13 cellular contexts compared by ENCODE assay signal in the genomic region with DNA sequence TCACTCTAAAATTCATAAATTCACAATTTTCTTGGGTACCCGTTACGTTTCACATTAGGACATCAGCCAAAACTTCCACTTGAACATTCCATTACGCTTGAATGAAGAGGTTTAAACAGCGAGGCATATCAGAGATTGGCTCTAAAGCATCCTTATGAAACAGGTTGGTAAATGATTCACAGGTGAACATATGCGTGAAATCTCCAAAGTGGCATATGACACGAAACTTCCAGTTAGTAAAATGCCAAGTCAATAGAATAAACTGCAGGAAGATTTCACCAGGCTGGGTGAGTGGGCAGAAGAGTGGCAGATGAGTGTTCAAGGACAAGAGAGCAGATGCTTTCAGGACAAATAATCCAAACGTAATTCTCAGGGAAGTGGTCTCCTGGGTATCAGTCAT. TPM values are rescaled to one million over a fixed set of nuclear protein-coding genes. Genes with fewer than 3 reads are reported as not detected.
DNase-seq lines count a peak whose midpoint lies in the region; ATAC-seq, FAIRE-seq and TF ChIP-seq lines count a peak whose summit lies in the region.
"Had no signal": no experiment of that assay in that cellular context is flagged by ENCODE, and none has a peak within 500 bp of the region (broad histone marks: within the 10 kb centered on the region; RNA-seq: fewer than 3 reads in every experiment).

No MANE protein-coding gene starts in this region.

- H3K4me3 Mint-ChIP-seq in stimulated activated naive CD8-positive, alpha-beta T cell treated with anti-CD3 and anti-CD28 coated beads, Interleukin-15, amount 100 ng/mL, for 72 hours = no peak overlapping the region
- no peak overlapping the region for H3K4me3 Mint-ChIP-seq in osteocyte (ENCODE audit: unreplicated experiment)
- H3K4me3 Mint-ChIP-seq: stimulated activated naive CD8-positive, alpha-beta T cell treated with anti-CD3 and anti-CD28 coated beads, Interleukin-15, Interleukin-2, amounts not matched to agents 100 ng/mL and 50 ng/mL, for 24 hours; T-helper 1 cell treated with Interleukin-12 subunit alpha and Interleukin-12 subunit beta and Interleukin-4 antibody, amounts not matched to agents 30 μg/mL and 1 μg/mL, for 36 hours had no signal

- dilution Hi-C loops in keratinocyte (cut with MboI; ENCODE audit: extremely low pct_ligation_motif_present, low sequenced_read_pairs) = no loop called here

- no peaks in the 10 kb centered on the region for H3K9me1 ChIP-seq in keratinocyte (ENCODE audit: control insufficient read depth, extremely low read depth, insufficient read depth, low read length)

- H2AFZ ChIP-seq in keratinocyte (ENCODE audit: control insufficient read depth, low read length) = no peak overlapping the region

- no peak for FAIRE-seq in keratinocyte (lab: Jason Lieb, UNC)

- H3K4me3 ChIP-seq in keratinocyte (ENCODE audit: control insufficient read depth in 2 of 3, extremely low read depth in 1 of 3, insufficient read depth in 2 of 3, low read depth in 1 of 3, low read length in 3 of 3) = no peak overlapping the region
- no peak overlapping the region for H3K4me3 ChIP-seq in gastroesophageal sphincter
- H3K4me3 ChIP-seq: prostate gland had no signal

- TF ChIP-seq CTCF in keratinocyte (optimal IDR thresholded peaks at IDR 0.05 in 1 of 3, IDR thresholded peaks at IDR 0.05 in 1 of 3, conservative IDR thresholded peaks at IDR 0.05 in 1 of 3; ENCODE audit: extremely low read depth in 1 of 3, insufficient read depth in 2 of 3, low read length in 3 of 3) = no peak
- no peak for TF ChIP-seq CTCF in gastroesophageal sphincter (IDR thresholded peaks at IDR 0.05)
- TF ChIP-seq CTCF in osteocyte (IDR thresholded peaks at IDR 0.05) = no peak

- H3K27me3 ChIP-seq in keratinocyte (ENCODE audit: control insufficient read depth, extremely low read depth, insufficient read depth, low read length) (no peaks in the 10 kb centered on the region), gastroesophageal sphincter (no peaks in the 10 kb centered on the region)

- 86 to 90% methylated on average over 7 of the region's 7 CpGs for WGBS in gastroesophageal sphincter (ENCODE audit: low coverage in 1 of 2), 2 donors

- TF ChIP-seq POLR2A in gastroesophageal sphincter (IDR thresholded peaks at IDR 0.05) = no peak

- TF ChIP-seq EP300 in gastroesophageal sphincter (IDR thresholded peaks at IDR 0.05) = no peak

- H3K9ac ChIP-seq in keratinocyte (ENCODE audit: control insufficient read depth, extremely low read depth, insufficient read depth, low read length) = no peak overlapping the region

- H4K20me1 ChIP-seq in keratinocyte (ENCODE audit: control insufficient read depth, extremely low read depth, insufficient read depth, low read length) = no peaks in the 10 kb centered on the region

- ATAC-seq in stimulated activated naive CD8-positive, alpha-beta T cell treated with anti-CD3 and anti-CD28 coated beads, Interleukin-15, Interleukin-2, amounts not matched to agents 100 U/mL and 50 U/mL, for 24 hours = no peak
- ATAC-seq in stimulated activated naive CD8-positive, alpha-beta T cell treated with anti-CD3 and anti-CD28 coated beads, Interleukin-15, amount 100 ng/mL, for 72 hours = no peak
- ATAC-seq in gastroesophageal sphincter (no peak), GM21528 (IDR thresholded peaks at IDR 0.05; ENCODE audit: low FRiP score, unreplicated experiment) (no peak), GM18517 (IDR thresholded peaks at IDR 0.05; ENCODE audit: unreplicated experiment) (no peak)
- ATAC-seq: Panc1 had no signal

- no peaks in the 10 kb centered on the region for H3K9me3 ChIP-seq in keratinocyte (ENCODE audit: control insufficient read depth, low read depth, low read length)
- H3K9me3 ChIP-seq in gastroesophageal sphincter = no peaks in the 10 kb centered on the region
- H3K9me3 ChIP-seq: prostate gland had no signal

- no peaks in the 10 kb centered on the region for H3K36me3 ChIP-seq in keratinocyte (ENCODE audit: control insufficient read depth in 2 of 2, extremely low read depth in 1 of 2, insufficient read depth in 2 of 2, low read length in 2 of 2)
- no peaks in the 10 kb centered on the region for H3K36me3 ChIP-seq in gastroesophageal sphincter
- H3K36me3 ChIP-seq: prostate gland had no signal

- no peaks in the 10 kb centered on the region for H3K9me3 Mint-ChIP-seq in stimulated activated naive CD8-positive, alpha-beta T cell treated with anti-CD3 and anti-CD28 coated beads, Interleukin-15, amount 100 ng/mL, for 72 hours
- H3K9me3 Mint-ChIP-seq in osteocyte (ENCODE audit: unreplicated experiment) = peaks cover 3% of the 10 kb centered on the region
- H3K9me3 Mint-ChIP-seq: stimulated activated naive CD8-positive, alpha-beta T cell treated with anti-CD3 and anti-CD28 coated beads, Interleukin-15, Interleukin-2, amounts not matched to agents 100 ng/mL and 50 ng/mL, for 24 hours; T-helper 1 cell treated with Interleukin-12 subunit alpha and Interleukin-12 subunit beta and Interleukin-4 antibody, amounts not matched to agents 30 μg/mL and 1 μg/mL, for 36 hours had no signal

- no peak overlapping the region for H3K27ac Mint-ChIP-seq in stimulated activated naive CD8-positive, alpha-beta T cell treated with anti-CD3 and anti-CD28 coated beads, Interleukin-15, amount 100 ng/mL, for 72 hours
- H3K27ac Mint-ChIP-seq in osteocyte (ENCODE audit: unreplicated experiment) = no peak overlapping the region
- H3K27ac Mint-ChIP-seq: stimulated activated naive CD8-positive, alpha-beta T cell treated with anti-CD3 and anti-CD28 coated beads, Interleukin-15, Interleukin-2, amounts not matched to agents 100 ng/mL and 50 ng/mL, for 24 hours; T-helper 1 cell treated with Interleukin-12 subunit alpha and Interleukin-12 subunit beta and Interleukin-4 antibody, amounts not matched to agents 30 μg/mL and 1 μg/mL, for 36 hours had no signal

- H3K27ac ChIP-seq in keratinocyte (ENCODE audit: control insufficient read depth, insufficient read depth, low read length) = no peak overlapping the region
- no peak overlapping the region for H3K27ac ChIP-seq in gastroesophageal sphincter
- H3K27ac ChIP-seq: prostate gland had no signal

- DNase-seq in stimulated activated naive CD8-positive, alpha-beta T cell treated with anti-CD3 and anti-CD28 coated beads, Interleukin-15, Interleukin-2, amounts not matched to agents 100 U/mL and 50 U/mL, for 24 hours = peak; percentile 27
- no peak for DNase-seq in stimulated activated naive CD8-positive, alpha-beta T cell treated with anti-CD3 and anti-CD28 coated beads, Interleukin-15, amount 100 ng/mL, for 72 hours
- DNase-seq in NCI-H524 treated with DMSO at 0.1 percent for 48 hours (lab: John Stamatoyannopoulos, UW) = peak; percentile 85
- no peak for DNase-seq in keratinocyte (ENCODE audit: low read depth, low spot score)
- DNase-seq in osteocyte (ENCODE audit: extremely low spot score, unreplicated experiment) = no peak
- DNase-seq: NCI-H2081 treated with DMSO at 0.1 percent for 48 hours had no signal

- no peaks in the 10 kb centered on the region for H3K79me2 ChIP-seq in keratinocyte (ENCODE audit: control insufficient read depth, insufficient read depth, low read length)

- no peaks in the 10 kb centered on the region for H3K27me3 Mint-ChIP-seq in stimulated activated naive CD8-positive, alpha-beta T cell treated with anti-CD3 and anti-CD28 coated beads, Interleukin-15, amount 100 ng/mL, for 72 hours
- no peaks in the 10 kb centered on the region for H3K27me3 Mint-ChIP-seq in osteocyte (ENCODE audit: unreplicated experiment)
- H3K27me3 Mint-ChIP-seq: stimulated activated naive CD8-positive, alpha-beta T cell treated with anti-CD3 and anti-CD28 coated beads, Interleukin-15, Interleukin-2, amounts not matched to agents 100 ng/mL and 50 ng/mL, for 24 hours had no signal

- H3K4me2 ChIP-seq in keratinocyte (ENCODE audit: control insufficient read depth, extremely low read depth, insufficient read depth, low read depth, low read length) = peak overlapping the region; percentile 8

- H3K4me1 Mint-ChIP-seq in stimulated activated naive CD8-positive, alpha-beta T cell treated with anti-CD3 and anti-CD28 coated beads, Interleukin-15, amount 100 ng/mL, for 72 hours = peaks cover 10% of the 10 kb centered on the region
- H3K4me1 Mint-ChIP-seq in osteocyte (ENCODE audit: unreplicated experiment) = peaks cover 19% of the 10 kb centered on the region

- H3K4me1 ChIP-seq in keratinocyte (ENCODE audit: control insufficient read depth, extremely low read depth, insufficient read depth, low read length) = peaks cover 43% of the 10 kb centered on the region
- H3K4me1 ChIP-seq in gastroesophageal sphincter = peaks cover 3 to 32% (median 6%) of the 10 kb centered on the region in 3 donors
- H3K4me1 ChIP-seq: prostate gland had no signal

- H3K36me3 Mint-ChIP-seq in osteocyte (ENCODE audit: unreplicated experiment) = no peaks in the 10 kb centered on the region

RNA-seq across cellular contexts. Expression of a gene that starts 33.9 kb away (rescaled TPM):
- 70.9 to 130 TPM (median 98.4 TPM) in 3 replicates for polyA plus RNA-seq in keratinocyte
- 73.4 TPM for polyA plus RNA-seq in keratinocyte (2011; ENCODE audit: low read depth)
- polyA plus RNA-seq in keratinocyte (2011; cell fraction: cytosol; rRNA removed) = 35.9 and 65.0 TPM in 2 replicates
- polyA plus RNA-seq in keratinocyte (2011; cell fraction: nucleus; rRNA removed) = 125 and 208 TPM in 2 replicates
- polyA plus RNA-seq in keratinocyte (2012; ENCODE audit: low replicate concordance) = 84.0 and 86.3 TPM in 2 replicates
- polyA minus RNA-seq in keratinocyte = 54.3 to 225 TPM (median 97.0 TPM) in 3 replicates
- polyA minus RNA-seq in keratinocyte (2011; cell fraction: cytosol; rRNA and poly(A)+ RNA removed) = 85.0 TPM
- polyA minus RNA-seq in keratinocyte (2011; cell fraction: nucleus; rRNA and poly(A)+ RNA removed) = 243 and 504 TPM in 2 replicates
- 100 to 1,000 TPM in 3 of 4 donors, 10 to 100 TPM in 1; 85.4 to 219 (median 117) TPM for total RNA-seq in gastroesophageal sphincter
- 167 and 178 TPM in 2 replicates for total RNA-seq in osteocyte

Comparison
In these comparisons a context has a peak if more than half of its experiments do, and no peak if none do; other contexts are left out.
1. DNase-seq: peak in stimulated activated naive CD8-positive, alpha-beta T cell treated with anti-CD3 and anti-CD28 coated beads, Interleukin-15, Interleukin-2, amounts not matched to agents 100 U/mL and 50 U/mL, for 24 hours (single experiment) and NCI-H524 treated with DMSO at 0.1 percent for 48 hours (single experiment); none in stimulated activated naive CD8-positive, alpha-beta T cell treated with anti-CD3 and anti-CD28 coated beads, Interleukin-15, amount 100 ng/mL, for 72 hours (0 of 2), keratinocyte (single experiment) and osteocyte (single experiment).